13 cellular contexts compared by ENCODE assay signal in genomic region chr6:170025341-170026271, GRCh38.
DNase-seq lines count a peak whose midpoint lies in the region; ATAC-seq, FAIRE-seq and TF ChIP-seq lines count a peak whose summit lies in the region.
"Had no signal": no experiment of that assay in that cellular context is flagged by ENCODE, and none has a peak within 500 bp of the region (broad histone marks: within the 10 kb centered on the region; RNA-seq: fewer than 3 reads in every experiment).

No MANE protein-coding gene starts in this region.

- ATAC-seq in pancreas, result no peak
- ATAC-seq: T-cell had no signal

- H3K4me3 Mint-ChIP-seq in CD14-positive monocyte, result no peak overlapping the region
- no peak overlapping the region for H3K4me3 Mint-ChIP-seq in brain
- H3K4me3 Mint-ChIP-seq in immature natural killer cell, result no peak overlapping the region
- H3K4me3 Mint-ChIP-seq: T-cell had no signal

- H3K9me3 Mint-ChIP-seq in CD14-positive monocyte, result peaks cover 0 to 3% (median 0%) of the 10 kb centered on the region in 7 donors
- peaks cover 0 to 8% (median 0%) of the 10 kb centered on the region in 5 experiments for H3K9me3 Mint-ChIP-seq in brain
- no peaks in the 10 kb centered on the region for H3K9me3 Mint-ChIP-seq in immature natural killer cell
- H3K9me3 Mint-ChIP-seq: T-cell had no signal

- no peaks in the 10 kb centered on the region for H3K36me3 ChIP-seq in pancreas

- H3K4me1 ChIP-seq in pancreas, result peaks cover 0 to 14% (median 7%) of the 10 kb centered on the region in 3 donors
- H3K4me1 ChIP-seq: parathyroid adenoma had no signal

- no peaks in the 10 kb centered on the region for H3K9me3 ChIP-seq in pancreas

- no peak overlapping the region for H3K4me3 ChIP-seq in pancreas

- TF ChIP-seq CTCF in CD14-positive monocyte (IDR thresholded peaks at IDR 0.05) (no peak), brain (conservative IDR thresholded peaks at IDR 0.05) (no peak), pancreas (IDR thresholded peaks at IDR 0.05) (no peak)

- no peak for FAIRE-seq in pancreas (lab: Jason Lieb, UNC)

- WGBS in pancreas, 2 donors, result 83 to 85% methylated on average over 26 to 29 of the region's 29 CpGs

- H3K4me1 Mint-ChIP-seq in CD14-positive monocyte, result peaks cover 14% of the 10 kb centered on the region
- H3K4me1 Mint-ChIP-seq in brain, result peaks cover 14% of the 10 kb centered on the region
- H3K4me1 Mint-ChIP-seq in immature natural killer cell, result peaks cover 16 to 17% of the 10 kb centered on the region in 2 donors
- H3K4me1 Mint-ChIP-seq: T-cell had no signal

- H3K27ac Mint-ChIP-seq in CD14-positive monocyte (no peak overlapping the region), brain (peak overlapping the region in 3 of 5 experiments; percentile 68 to 87 (median 83)), immature natural killer cell (no peak overlapping the region)
- H3K27ac Mint-ChIP-seq: T-cell had no signal

- peak overlapping the region; percentile 46 to 70 (median 61) for H3K27ac ChIP-seq in pancreas
- H3K27ac ChIP-seq: parathyroid adenoma had no signal

- H3K27me3 ChIP-seq in pancreas, result no peaks in the 10 kb centered on the region

- H3K27me3 Mint-ChIP-seq in CD14-positive monocyte (ENCODE audit: low read depth in 3 of 3) (peaks cover 13 to 30% (median 28%) of the 10 kb centered on the region in 3 donors), brain (peaks cover 5% of the 10 kb centered on the region), immature natural killer cell (ENCODE audit: low read depth in 3 of 3) (peaks cover under 1 to 12% (median 8%) of the 10 kb centered on the region in 3 donors)

- peak; percentile 41 for DNase-seq in CD14-positive monocyte (ENCODE audit: low spot score)
- peak; percentile 93 for DNase-seq in NCI-H1092 (lab: John Stamatoyannopoulos, UW)
- DNase-seq in pancreas, result peak in 1 of 6 donors; percentile 55
- no peak for DNase-seq in immature natural killer cell
- DNase-seq in kidney glomerular epithelial cell (lab: John Stamatoyannopoulos, UW), result no peak
- DNase-seq in MV-4-11 (lab: John Stamatoyannopoulos, UW), result no peak
- no peak for DNase-seq in NCI-H2081 treated with DMSO at 0.1 percent for 48 hours (lab: John Stamatoyannopoulos, UW)
- DNase-seq: activated CD4-positive, alpha-beta T cell treated with anti-CD3 and anti-CD28 coated beads for 48 hours; caudate nucleus; stimulated activated CD4-positive, alpha-beta T cell treated with anti-CD3 and anti-CD28 coated beads, Interleukin-2, amount 100 ng/mL, for 24 hours had no signal

- intact Hi-C loops in CD14-positive monocyte (cut with micrococcal nuclease), result no loop called here
- intact Hi-C loops in pancreas (cut with DNase I), result no loop called here

- peaks cover 0 to 3% of the 10 kb centered on the region in 2 donors for H3K36me3 Mint-ChIP-seq in CD14-positive monocyte
- no peaks in the 10 kb centered on the region for H3K36me3 Mint-ChIP-seq in brain
- no peaks in the 10 kb centered on the region for H3K36me3 Mint-ChIP-seq in immature natural killer cell
- H3K36me3 Mint-ChIP-seq: T-cell had no signal

Comparison
In these comparisons a context has a peak if more than half of its experiments do, and no peak if none do; other contexts are left out.
1. DNase-seq: peak in CD14-positive monocyte (single experiment) and NCI-H1092 (single experiment); none in immature natural killer cell (0 of 3), kidney glomerular epithelial cell (single experiment), MV-4-11 (single experiment) and NCI-H2081 treated with DMSO at 0.1 percent for 48 hours (single experiment).
2. H3K27ac Mint-ChIP-seq: peak in brain (3 of 5); none in CD14-positive monocyte (0 of 7) and immature natural killer cell (0 of 6).